Comparison of ENCODE assay signal across 9 cellular contexts in the genomic region with DNA sequence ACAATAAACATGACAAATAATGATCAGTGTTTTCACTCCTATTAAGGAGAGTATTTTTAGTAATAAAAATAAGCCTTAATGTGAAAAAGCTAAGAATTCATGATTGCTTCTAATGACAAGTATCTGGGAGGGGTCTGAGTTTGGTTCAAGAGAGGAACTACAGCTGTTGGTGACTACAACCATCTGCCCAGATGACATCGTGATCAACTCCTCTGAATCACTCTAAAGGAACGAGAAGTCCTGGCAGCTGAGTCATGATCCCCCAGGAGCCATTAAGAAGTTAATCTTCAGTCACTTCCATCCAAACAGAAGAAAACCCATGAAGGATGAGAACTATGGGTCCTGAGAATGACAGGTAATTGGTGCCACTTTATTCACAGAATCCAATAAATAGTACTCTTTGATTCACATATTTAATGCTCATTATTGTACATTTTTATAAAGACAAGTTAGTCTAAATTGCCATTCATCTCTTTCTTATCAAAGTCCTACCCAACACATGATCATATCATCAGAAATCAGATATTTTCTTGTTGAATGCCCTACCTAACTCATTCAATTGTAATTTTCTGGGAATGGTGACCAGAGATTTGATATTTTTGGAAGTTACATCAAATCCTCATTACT. TPM values are rescaled to one million over a fixed set of nuclear protein-coding genes. Genes with fewer than 3 reads are reported as not detected.
DNase-seq lines count a peak whose midpoint lies in the region; ATAC-seq and TF ChIP-seq lines count a peak whose summit lies in the region.
"Had no signal": no experiment of that assay in that cellular context is flagged by ENCODE, and none has a peak within 500 bp of the region (broad histone marks: within the 10 kb centered on the region; RNA-seq: fewer than 3 reads in every experiment).

No MANE protein-coding gene starts in this region.

- peak overlapping the region in 3 of 7 donors; percentile 21 to 75 (median 26) for H3K27ac Mint-ChIP-seq in CD14-positive monocyte
- H3K27ac Mint-ChIP-seq: T-cell had no signal

- DNase-seq in CD14-positive monocyte (ENCODE audit: low spot score), result peak; percentile 69
- peak; percentile 59 for DNase-seq in NCI-H226
- DNase-seq in dedifferentiated amniotic fluid mesenchymal stem cell (ENCODE audit: extremely low spot score), result peak; percentile 92
- DNase-seq in mucosa of gallbladder (ENCODE audit: low spot score), result peak; percentile 40
- no peak for DNase-seq in activated CD4-positive, alpha-beta T cell treated with anti-CD3 and anti-CD28 coated beads, Interleukin-2, amount 50 U/mL, for 48 hours
- DNase-seq: T-cell had no signal

- ATAC-seq in HG03159 (IDR thresholded peaks at IDR 0.05; ENCODE audit: unreplicated experiment), result no peak
- no peak for ATAC-seq in GM19452 (IDR thresholded peaks at IDR 0.05; ENCODE audit: unreplicated experiment)
- no peak for ATAC-seq in GM18520 (IDR thresholded peaks at IDR 0.05; ENCODE audit: unreplicated experiment)
- ATAC-seq: T-cell had no signal

- H3K4me1 Mint-ChIP-seq in CD14-positive monocyte, result peaks cover 7% of the 10 kb centered on the region
- H3K4me1 Mint-ChIP-seq: T-cell had no signal

- intact Hi-C loops in CD14-positive monocyte (cut with micrococcal nuclease), result no loop called here

- no peak overlapping the region for H3K4me3 Mint-ChIP-seq in CD14-positive monocyte
- H3K4me3 Mint-ChIP-seq: T-cell had no signal

- H3K36me3 Mint-ChIP-seq in CD14-positive monocyte, result no peaks in the 10 kb centered on the region
- H3K36me3 Mint-ChIP-seq: T-cell had no signal

- H3K27me3 Mint-ChIP-seq in CD14-positive monocyte (ENCODE audit: low read depth in 3 of 3), result no peaks in the 10 kb centered on the region
- H3K27me3 Mint-ChIP-seq: T-cell had no signal

- H3K9me3 Mint-ChIP-seq in CD14-positive monocyte, result no peaks in the 10 kb centered on the region
- H3K9me3 Mint-ChIP-seq: T-cell had no signal

- TF ChIP-seq CTCF in CD14-positive monocyte (IDR thresholded peaks at IDR 0.05), result no peak

RNA-seq across cellular contexts. Expression of a gene that starts 6.8 kb away (rescaled TPM):
- under 1 TPM in 1 of 2 donors, not detected in 1; 0.46 TPM for polyA plus RNA-seq in CD14-positive monocyte
- 45.6 TPM for total RNA-seq in mucosa of gallbladder

Comparison
In these comparisons a context has a peak if more than half of its experiments do, and no peak if none do; other contexts are left out.
1. DNase-seq: peak in CD14-positive monocyte (single experiment), NCI-H226 (single experiment), dedifferentiated amniotic fluid mesenchymal stem cell (single experiment) and mucosa of gallbladder (single experiment); none in activated CD4-positive, alpha-beta T cell treated with anti-CD3 and anti-CD28 coated beads, Interleukin-2, amount 50 U/mL, for 48 hours (0 of 2).